Comparison of ENCODE assay signal across 1 cellular context in genomic region chr19:29121684-29122083, GRCh38.
TF ChIP-seq lines count a peak whose summit lies in the region.

No MANE protein-coding gene starts in this region.

TF ChIP-seq in GM23338, 12 proteins besides CTCF, POLR2A, EP300 and RAD21 (continued from another document):
- TF ChIP-seq REST (IDR thresholded peaks at IDR 0.05; ENCODE audit: unreplicated experiment) (no peak), EZH2phosphoT487 (IDR thresholded peaks at IDR 0.05; ENCODE audit: unreplicated experiment) (no peak), STAT1 (IDR thresholded peaks at IDR 0.05; ENCODE audit: unreplicated experiment) (no peak), ZNF331 (CRISPR knock-in tag; IDR thresholded peaks at IDR 0.05; ENCODE audit: low read depth) (no peak), NANOG (IDR thresholded peaks at IDR 0.05; ENCODE audit: borderline replicate concordance) (no peak), POLR2AphosphoS5 (IDR thresholded peaks at IDR 0.05; ENCODE audit: low read depth) (no peak), ZNF114 (CRISPR knock-in tag; IDR thresholded peaks at IDR 0.05) (no peak)
- TF ChIP-seq, protein P1, sequence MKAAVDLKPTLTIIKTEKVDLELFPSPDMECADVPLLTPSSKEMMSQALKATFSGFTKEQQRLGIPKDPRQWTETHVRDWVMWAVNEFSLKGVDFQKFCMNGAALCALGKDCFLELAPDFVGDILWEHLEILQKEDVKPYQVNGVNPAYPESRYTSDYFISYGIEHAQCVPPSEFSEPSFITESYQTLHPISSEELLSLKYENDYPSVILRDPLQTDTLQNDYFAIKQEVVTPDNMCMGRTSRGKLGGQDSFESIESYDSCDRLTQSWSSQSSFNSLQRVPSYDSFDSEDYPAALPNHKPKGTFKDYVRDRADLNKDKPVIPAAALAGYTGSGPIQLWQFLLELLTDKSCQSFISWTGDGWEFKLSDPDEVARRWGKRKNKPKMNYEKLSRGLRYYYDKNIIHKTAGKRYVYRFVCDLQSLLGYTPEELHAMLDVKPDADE (IDR thresholded peaks at IDR 0.05), result no peak
TF ChIP-seq in GM23338: peak in this region for 0.
